In genomic region chr17:80175411-80175810, GRCh38 we compare ENCODE assay signal across 15 cellular contexts. TPM values are rescaled to one million over a fixed set of nuclear protein-coding genes. Genes with fewer than 3 reads are reported as not detected.
DNase-seq lines count a peak whose midpoint lies in the region; ATAC-seq and TF ChIP-seq lines count a peak whose summit lies in the region.
"Had no signal": no experiment of that assay in that cellular context is flagged by ENCODE, and none has a peak within 500 bp of the region (broad histone marks: within the 10 kb centered on the region; RNA-seq: fewer than 3 reads in every experiment).

No MANE protein-coding gene starts in this region.

- no peak for ATAC-seq in GM21619 (IDR thresholded peaks at IDR 0.05; ENCODE audit: unreplicated experiment)
- ATAC-seq: activated CD4-positive, CD25-positive, alpha-beta regulatory T cell treated with anti-CD3 and anti-CD28 coated beads, Interleukin-2, amount 50 U/mL, for 24 hours; activated T-cell treated with anti-CD3 and anti-CD28 coated beads, Interleukin-2, amount 50 U/mL, for 4 hours; sciatic nerve had no signal

- peak; percentile 89 for DNase-seq in ELF-1 (ENCODE audit: low read depth, low spot score)
- peak; percentile 54 for DNase-seq in NT2/D1 (ENCODE audit: low read depth, low spot score)
- DNase-seq in fibroblast of pulmonary artery (ENCODE audit: low read depth) = peak; percentile 13
- DNase-seq in osteoblast (ENCODE audit: insufficient read length, low spot score, missing footprints) = peak; percentile 74
- DNase-seq in stimulated activated CD4-positive, alpha-beta T cell treated with anti-CD3 and anti-CD28 coated beads, Interleukin-4, amount 100 ng/mL, for 4 hours = no peak
- DNase-seq in activated T-cell treated with anti-CD3 and anti-CD28 coated beads, Interleukin-2, amount 50 U/mL, for 1 hour = no peak
- DNase-seq in activated gamma-delta T cell (lab: John Stamatoyannopoulos, UW) = no peak
- DNase-seq: activated T-cell treated with anti-CD3 and anti-CD28 coated beads, Interleukin-2, amount 50 U/mL, for 4 hours; CD4-positive, alpha-beta memory T cell; foreskin melanocyte; NCI-H510A; Right ventricle myocardium superior had no signal

- H3K4me3 ChIP-seq in NT2/D1 (ENCODE audit: insufficient read length, low read depth) (no peak overlapping the region), fibroblast of pulmonary artery (replicated peaks; ENCODE audit: low read depth, low read length) (no peak overlapping the region), osteoblast (ENCODE audit: insufficient read depth, low read length) (no peak overlapping the region)

- H3K36me3 ChIP-seq in NT2/D1 (ENCODE audit: insufficient read depth, insufficient read length, low read length) = no peaks in the 10 kb centered on the region
- H3K36me3 ChIP-seq in osteoblast (ENCODE audit: insufficient read depth, low read length) = no peaks in the 10 kb centered on the region

- no peak for TF ChIP-seq CTCF in fibroblast of pulmonary artery (IDR thresholded peaks at IDR 0.05; ENCODE audit: low read length, missing control alignments)
- no peak for TF ChIP-seq CTCF in osteoblast (IDR thresholded peaks at IDR 0.05; ENCODE audit: extremely low read depth, low read depth, low read length)

- peaks cover 8% of the 10 kb centered on the region for H3K4me1 ChIP-seq in NT2/D1 (ENCODE audit: insufficient read depth, insufficient read length)
- no peaks in the 10 kb centered on the region for H3K4me1 ChIP-seq in osteoblast (ENCODE audit: insufficient read depth, low read length)

- H4K20me1 ChIP-seq in osteoblast (ENCODE audit: insufficient read depth, low read length) = no peaks in the 10 kb centered on the region

- peak overlapping the region; percentile 66 for H3K9ac ChIP-seq in NT2/D1 (ENCODE audit: insufficient read length, low read depth)

- no peak overlapping the region for H3K27ac ChIP-seq in osteoblast (ENCODE audit: low read depth, low read length)

- H2AFZ ChIP-seq in osteoblast (ENCODE audit: low read length) = peak overlapping the region; percentile 31

- no peak overlapping the region for H3K4me2 ChIP-seq in osteoblast (ENCODE audit: insufficient read depth, low read length)

- no peaks in the 10 kb centered on the region for H3K27me3 ChIP-seq in NT2/D1 (ENCODE audit: insufficient read depth, insufficient read length)
- H3K27me3 ChIP-seq in osteoblast (ENCODE audit: insufficient read depth, low read length) = peaks cover 5% of the 10 kb centered on the region

- no peaks in the 10 kb centered on the region for H3K9me3 ChIP-seq in NT2/D1 (ENCODE audit: insufficient read depth, low read length)
- no peaks in the 10 kb centered on the region for H3K9me3 ChIP-seq in osteoblast (ENCODE audit: low read depth, low read length)

- no peaks in the 10 kb centered on the region for H3K79me2 ChIP-seq in osteoblast (ENCODE audit: insufficient read depth, low read length)

RNA-seq across cellular contexts. Expression of gene CARD14, which starts 5.6 kb away (rescaled TPM):
- not detected in 2 replicates for total RNA-seq in osteoblast
- total RNA-seq: activated T-cell treated with anti-CD3 and anti-CD28 coated beads, Interleukin-2, amount 50 U/mL, for 4 hours; Right ventricle myocardium superior had no signal

RNA-seq across cellular contexts. Expression of gene EIF4A3, which starts 28.5 kb away (rescaled TPM):
- total RNA-seq in osteoblast = 44.5 and 46.3 TPM in 2 replicates

RNA-seq across cellular contexts. Expression of gene SGSH, which starts 44.7 kb away (rescaled TPM):
- total RNA-seq in osteoblast = 15.9 and 19.4 TPM in 2 replicates

RNA-seq across cellular contexts. Expression of gene SLC26A11, which starts 44.8 kb away (rescaled TPM):
- total RNA-seq in osteoblast = 12.7 and 17.4 TPM in 2 replicates

Comparison
In these comparisons a context has a peak if more than half of its experiments do, and no peak if none do; other contexts are left out.
1. DNase-seq: peak in ELF-1 (single experiment), NT2/D1 (single experiment), fibroblast of pulmonary artery (single experiment) and osteoblast (single experiment); none in stimulated activated CD4-positive, alpha-beta T cell treated with anti-CD3 and anti-CD28 coated beads, Interleukin-4, amount 100 ng/mL, for 4 hours (0 of 2), activated T-cell treated with anti-CD3 and anti-CD28 coated beads, Interleukin-2, amount 50 U/mL, for 1 hour (single experiment) and activated gamma-delta T cell (single experiment).